In genomic region chr16:30706046-30706445, GRCh38 we compare ENCODE assay signal across 19 cellular contexts.
"Had no signal": no experiment of that assay in that cellular context is flagged by ENCODE, and none has a peak within 500 bp of the region (broad histone marks: within the 10 kb centered on the region; RNA-seq: fewer than 3 reads in every experiment).

No MANE protein-coding gene starts in this region.

- ATAC-seq: foreskin keratinocyte, gastroesophageal sphincter, heart left ventricle, left cardiac atrium, left lung, left ventricle myocardium superior, lower lobe of right lung had no signal

- H3K4me1 ChIP-seq: foreskin keratinocyte, lower lobe of right lung had no signal

- H3K4me3 ChIP-seq: coronary artery, dorsolateral prefrontal cortex, esophagus muscularis mucosa, gastroesophageal sphincter, heart left ventricle, hepatocyte, left lung, lower lobe of right lung had no signal

- H3K4me3 Mint-ChIP-seq: immature natural killer cell had no signal

- H3K27me3 ChIP-seq: dorsolateral prefrontal cortex, esophagus muscularis mucosa, foreskin keratinocyte, gastroesophageal sphincter, heart left ventricle, hepatocyte, left lung had no signal

- H3K9me3 ChIP-seq: esophagus muscularis mucosa, gastroesophageal sphincter, heart left ventricle, left lung, lower lobe of right lung had no signal

- DNase-seq: dermis blood vessel endothelial cell; effector CD4-positive, alpha-beta T cell; effector memory CD4-positive, alpha-beta T cell; foreskin keratinocyte; heart left ventricle; hypothalamus; immature natural killer cell; islet precursor cell; left cardiac atrium; left lung; left ventricle myocardium superior; lower lobe of right lung; mesendoderm; midbrain had no signal

- H3K27ac ChIP-seq: coronary artery, dorsolateral prefrontal cortex, esophagus muscularis mucosa, foreskin keratinocyte, gastroesophageal sphincter, heart left ventricle, hepatocyte, left lung, lower lobe of right lung had no signal
